ENCODE assay signal across 10 cellular contexts in the genomic region with DNA sequence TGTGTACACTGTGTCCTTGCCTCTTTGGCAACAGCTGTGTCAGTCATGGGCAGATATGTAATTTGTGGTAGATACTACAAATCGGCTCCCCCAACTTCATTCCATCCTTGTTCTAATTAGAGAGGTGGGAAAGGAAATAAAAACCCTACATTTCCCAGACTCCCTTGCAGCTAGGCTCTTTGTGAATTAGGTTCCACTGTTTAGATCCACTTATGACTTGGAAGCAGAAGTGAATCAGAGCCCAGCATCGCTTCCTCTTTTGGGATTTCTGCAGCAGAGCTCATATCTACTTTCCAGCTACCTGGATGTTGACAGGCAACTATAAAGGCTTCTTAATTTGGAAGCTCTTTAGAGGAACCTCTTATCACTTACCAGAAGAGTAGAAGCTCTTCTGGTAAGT.
"Had no signal": no experiment of that assay in that cellular context is flagged by ENCODE, and none has a peak within 500 bp of the region (broad histone marks: within the 10 kb centered on the region; RNA-seq: fewer than 3 reads in every experiment).

No MANE protein-coding gene starts in this region.

- DNase-seq: activated CD4-positive, alpha-beta T cell treated with anti-CD3 and anti-CD28 coated beads for 36 hours; activated CD4-positive, alpha-beta T cell treated with anti-CD3 and anti-CD28 coated beads, Interleukin-2, amount 50 U/mL, for 48 hours; activated gamma-delta T cell; effector CD8-positive, alpha-beta T cell; esophagus squamous epithelium; left ventricle myocardium superior; retina; stimulated activated naive CD4-positive, alpha-beta T cell; WERI-Rb-1 had no signal

- ATAC-seq: activated CD4-positive, alpha-beta T cell treated with anti-CD3 and anti-CD28 coated beads for 36 hours; activated naive CD4-positive, alpha-beta T cell treated with anti-CD3 and anti-CD28 coated beads, Interleukin-2, amount 50 U/mL, for 72 hours; left ventricle myocardium superior had no signal

- H3K4me3 ChIP-seq: esophagus squamous epithelium had no signal
